In genomic region chr15:39580117-39580629, GRCh38 we compare ENCODE assay signal across 8 cellular contexts. TPM values are rescaled to one million over a fixed set of nuclear protein-coding genes. Genes with fewer than 3 reads are reported as not detected.
DNase-seq lines count a peak whose midpoint lies in the region; ATAC-seq and TF ChIP-seq lines count a peak whose summit lies in the region.

No MANE protein-coding gene starts in this region.

- peaks cover 49% of the 10 kb centered on the region for H3K27me3 ChIP-seq in BE2C
- peaks cover 12% of the 10 kb centered on the region for H3K27me3 ChIP-seq in HL-60 (ENCODE audit: insufficient read depth, poor library complexity, severe bottlenecking)

- no peaks in the 10 kb centered on the region for H3K36me3 Mint-ChIP-seq in endothelial cell (ENCODE audit: low read depth, unreplicated experiment)

- H3K9me3 Mint-ChIP-seq in endothelial cell (ENCODE audit: unreplicated experiment), result no peaks in the 10 kb centered on the region

- H3K9me3 ChIP-seq in BE2C, result no peaks in the 10 kb centered on the region

- TF ChIP-seq CTCF in BE2C (IDR thresholded peaks at IDR 0.05; ENCODE audit: low read depth, low read length), result peak; percentile 87
- TF ChIP-seq CTCF in HL-60 (IDR thresholded peaks at IDR 0.05; ENCODE audit: insufficient read depth, low read length), result peak; percentile 69
- peak; percentile 98 for TF ChIP-seq CTCF in endothelial cell (IDR thresholded peaks at IDR 0.05; ENCODE audit: unreplicated experiment)

- H3K4me1 Mint-ChIP-seq in endothelial cell (ENCODE audit: unreplicated experiment), result peaks cover 29% of the 10 kb centered on the region

- peak; percentile 83 for ATAC-seq in GM19372 (IDR thresholded peaks at IDR 0.05; ENCODE audit: low read depth, unreplicated experiment)

- no peaks in the 10 kb centered on the region for H3K36me3 ChIP-seq in BE2C

- H3K27me3 Mint-ChIP-seq in endothelial cell (ENCODE audit: unreplicated experiment), result peaks cover 18% of the 10 kb centered on the region

- H3K4me3 ChIP-seq in BE2C (ENCODE audit: low read depth, low read length) (peak overlapping the region; percentile 40), HL-60 (replicated peaks; ENCODE audit: insufficient read depth, low read length) (peak overlapping the region; percentile 51)

- H3K4me3 Mint-ChIP-seq in endothelial cell (ENCODE audit: unreplicated experiment), result peak overlapping the region; percentile 95

- peak overlapping the region; percentile 26; the same call in 1 of the 2 replicates for H3K27ac ChIP-seq in HL-60 (replicated peaks)

- H3K4me1 ChIP-seq in BE2C, result no peaks in the 10 kb centered on the region

- DNase-seq in BE2C (peak; percentile 89), HL-60 (ENCODE audit: low read depth in 1 of 2, low spot score in 1 of 2) (peak; percentile 49 to 86), NOMO-1 treated with dmso at 0.1 percent for 144 hours (lab: John Stamatoyannopoulos, UW; ENCODE audit: unreplicated experiment) (peak; percentile 83), endothelial cell (ENCODE audit: low spot score) (peak; percentile 99), middle frontal gyrus (ENCODE audit: extremely low spot score, low spot score) (peak; percentile 54)
- peak; percentile 88 for DNase-seq in activated CD8-positive, alpha-beta memory T cell treated with anti-CD3 and anti-CD28 coated beads, Interleukin-2, amount 50 U/mL, for 4 hours
- DNase-seq in stimulated activated CD8-positive, alpha-beta memory T cell treated with anti-CD3 and anti-CD28 coated beads, Interleukin-15, amount 100 ng/mL, for 24 hours (ENCODE audit: low read depth), result peak; percentile 88

- peak overlapping the region; percentile 98 for H3K27ac Mint-ChIP-seq in endothelial cell (ENCODE audit: unreplicated experiment)

RNA-seq across cellular contexts. Expression of gene THBS1, which starts 0.7 kb away (rescaled TPM):
- 0.90 TPM for polyA plus RNA-seq in BE2C (2012; ENCODE audit: insufficient read depth, insufficient read length, low read depth)
- total RNA-seq in endothelial cell (ENCODE audit: unreplicated experiment), result 8.2 TPM

Comparison
In these comparisons a context has a peak if more than half of its experiments do, and no peak if none do; other contexts are left out.
1. Peak in every context shown above with its lines: DNase-seq, ATAC-seq, H3K4me3 ChIP-seq and H3K27ac ChIP-seq.